ENCODE assay signal across 8 cellular contexts in the genomic region with DNA sequence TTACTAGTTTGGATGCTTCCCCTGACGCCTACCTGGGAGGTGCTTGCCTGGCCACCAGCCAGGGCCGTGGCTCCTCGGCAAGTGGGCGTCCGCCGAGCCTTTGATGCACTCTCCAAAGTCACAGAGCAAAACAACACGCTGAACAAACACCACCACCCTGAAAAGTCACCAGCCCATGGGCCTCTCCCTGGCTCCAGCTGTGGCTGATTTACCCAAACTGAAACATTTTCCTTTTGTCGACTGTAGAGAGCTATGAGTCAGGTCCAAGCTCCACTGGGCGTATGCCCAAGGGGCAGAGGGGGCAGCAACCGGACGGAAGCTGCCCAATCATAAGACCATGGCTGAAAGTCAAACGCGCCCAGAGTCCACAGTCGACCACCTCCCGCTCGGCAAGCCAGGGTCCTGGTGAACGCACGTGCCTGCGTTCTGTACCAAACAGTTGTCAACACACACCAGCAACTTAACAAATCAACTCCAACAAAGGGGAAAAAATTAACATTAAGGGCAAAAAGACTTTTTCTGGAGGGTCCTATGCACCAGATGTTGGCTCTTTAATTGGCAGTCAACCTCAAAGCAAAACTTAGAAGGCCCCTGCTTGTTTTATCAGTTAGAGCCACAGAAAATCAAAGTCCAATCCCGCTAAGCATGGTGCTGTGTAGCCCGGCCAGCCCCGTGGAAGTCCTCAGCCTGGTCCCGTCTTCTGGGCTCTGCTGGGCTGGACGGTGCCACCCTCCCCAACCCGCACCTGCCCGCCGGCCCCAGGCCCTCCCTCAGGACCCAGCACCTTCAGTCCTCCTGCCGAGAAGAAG. TPM values are rescaled to one million over a fixed set of nuclear protein-coding genes. Genes with fewer than 3 reads are reported as not detected.
A peak's percentile ranks its signal among the peaks of the same experiment; 100 is the strongest.
DNase-seq lines count a peak whose midpoint lies in the region; ATAC-seq and TF ChIP-seq lines count a peak whose summit lies in the region.

No MANE protein-coding gene starts in this region.

- H3K9me3 ChIP-seq in PC-3 (ENCODE audit: low read length) = no peaks in the 10 kb centered on the region

- peak overlapping the region in 1 of 2 donors; percentile 25 for H3K4me3 Mint-ChIP-seq in stimulated activated naive CD8-positive, alpha-beta T cell treated with anti-CD3 and anti-CD28 coated beads, Interleukin-15, amount 100 ng/mL, for 72 hours

- peaks cover 43% of the 10 kb centered on the region for H3K4me1 ChIP-seq in PC-3 (ENCODE audit: insufficient read depth, low read length)

- intact Hi-C loops in PC-3 (cut with micrococcal nuclease) = loop anchor here (1.0 to 5.0 kb wide), 3 partner anchors 27 to 150 kb away; no protein-coding TSS in a partner anchor

- no peaks in the 10 kb centered on the region for H4K20me1 ChIP-seq in PC-3 (ENCODE audit: low read length)

- CTCF ChIA-PET in PC-3 (lab: Charles Lee) = interaction anchor here (0.6 to 1.0 kb wide), 4 partner anchors 41 to 248 kb away, joined by 3 to 5 read pairs (median 4); partner anchors contain the start of gene CBX4

- H3K4me2 ChIP-seq in PC-3 (ENCODE audit: low read length) = peak overlapping the region; percentile 79

- H3K27me3 Mint-ChIP-seq in stimulated activated naive CD8-positive, alpha-beta T cell treated with anti-CD3 and anti-CD28 coated beads, Interleukin-15, amount 100 ng/mL, for 72 hours = no peaks in the 10 kb centered on the region

- peak overlapping the region; percentile 45 for H2AFZ ChIP-seq in PC-3 (ENCODE audit: low read length)

- peak overlapping the region; percentile 31 for H3K9ac ChIP-seq in PC-3 (ENCODE audit: low read length)

- H3K9me3 Mint-ChIP-seq in stimulated activated naive CD8-positive, alpha-beta T cell treated with anti-CD3 and anti-CD28 coated beads, Interleukin-15, amount 100 ng/mL, for 72 hours = no peaks in the 10 kb centered on the region

- BruUV-seq in PC-3 (replicated peaks; lab: Mats Ljungman, UMichigan) = no TSS peak

- peaks cover 4% of the 10 kb centered on the region for H3F3A ChIP-seq in PC-3 (ENCODE audit: low read length, unreplicated experiment)

- H3K79me2 ChIP-seq in PC-3 (ENCODE audit: low read length) = no peaks in the 10 kb centered on the region

- POLR2A ChIA-PET in PC-3 (lab: Charles Lee; ENCODE audit: unreplicated experiment) = interaction anchor here (0.6 to 0.9 kb wide), 4 partner anchors 46 to 242 kb away, joined by 3 to 6 read pairs (median 4); no protein-coding TSS in a partner anchor

- H3K4me3 ChIP-seq in H7 (ENCODE audit: insufficient read depth, low read depth, low read length) (no peak overlapping the region), PC-3 (ENCODE audit: low read length) (peak overlapping the region; percentile 51), fibroblast of the aortic adventitia (ENCODE audit: low read depth, low read length) (peak overlapping the region; percentile 13)

- H3K27me3 ChIP-seq in H7 (ENCODE audit: control insufficient read depth, insufficient read depth, low read length) = no peaks in the 10 kb centered on the region
- H3K27me3 ChIP-seq in PC-3 (ENCODE audit: low read length) = no peaks in the 10 kb centered on the region

- H3K27ac Mint-ChIP-seq in stimulated activated naive CD8-positive, alpha-beta T cell treated with anti-CD3 and anti-CD28 coated beads, Interleukin-15, amount 100 ng/mL, for 72 hours = peak overlapping the region in 1 of 2 donors; percentile 1

- H3K9me2 ChIP-seq in PC-3 (replicated peaks; ENCODE audit: low read length) = no peaks in the 10 kb centered on the region

- H3K36me3 ChIP-seq in H7 (replicated peaks; ENCODE audit: control insufficient read depth, insufficient read depth, low read length) (no peaks in the 10 kb centered on the region; the same call in 1 of the 2 replicates), PC-3 (ENCODE audit: low read depth, low read length) (no peaks in the 10 kb centered on the region)

- ATAC-seq in PC-3 = peak; percentile 71
- ATAC-seq in stimulated activated naive CD8-positive, alpha-beta T cell treated with anti-CD3 and anti-CD28 coated beads, Interleukin-15, amount 100 ng/mL, for 72 hours = peak; percentile 11
- no peak for ATAC-seq in HG02885 (IDR thresholded peaks at IDR 0.05; ENCODE audit: poor library complexity, unreplicated experiment)
- ATAC-seq in GM18870 (IDR thresholded peaks at IDR 0.05; ENCODE audit: unreplicated experiment) = no peak

- H3K27ac ChIP-seq in PC-3 (ENCODE audit: low read length) = peak overlapping the region; percentile 45

- TF ChIP-seq CTCF in PC-3 (conservative IDR thresholded peaks at IDR 0.05; ENCODE audit: low read depth, low read length) (no peak), fibroblast of the aortic adventitia (IDR thresholded peaks at IDR 0.05; ENCODE audit: insufficient read depth, low read length) (no peak)

- peaks cover 49% of the 10 kb centered on the region for H3K4me1 Mint-ChIP-seq in stimulated activated naive CD8-positive, alpha-beta T cell treated with anti-CD3 and anti-CD28 coated beads, Interleukin-15, amount 100 ng/mL, for 72 hours

- DNase-seq in H7 (peak; percentile 60), PC-3 (peak; percentile 93), fibroblast of the aortic adventitia (ENCODE audit: low read depth) (peak; percentile 80), midbrain (lab: John Stamatoyannopoulos, UW) (no peak), iPS-NIHi11 (ENCODE audit: low spot score) (no peak)
- DNase-seq in stimulated activated naive CD8-positive, alpha-beta T cell treated with anti-CD3 and anti-CD28 coated beads, Interleukin-15, amount 100 ng/mL, for 72 hours = peak in 1 of 2 donors; percentile 60

RNA-seq across cellular contexts. Expression of gene TBC1D16, which starts 47.3 kb away (rescaled TPM):
- total RNA-seq in H7 (2014; rRNA removed; shearing (Covaris generic)) = 81.8 and 95.8 TPM in 2 replicates
- total RNA-seq in PC-3 (2014; rRNA removed) (23.7 and 24.6 TPM in 2 replicates), fibroblast of the aortic adventitia (ENCODE audit: low replicate concordance) (33.4 and 37.8 TPM in 2 replicates)

RNA-seq across cellular contexts. Expression of gene CCDC40, which starts 48.1 kb away (rescaled TPM):
- 3.8 and 4.2 TPM in 2 replicates for total RNA-seq in H7 (2014; rRNA removed; shearing (Covaris generic))
- total RNA-seq in PC-3 (2014; rRNA removed) = 5.3 and 7.5 TPM in 2 replicates
- total RNA-seq in fibroblast of the aortic adventitia (ENCODE audit: low replicate concordance) = 3.0 and 5.2 TPM in 2 replicates

Comparison
In these comparisons a context has a peak if more than half of its experiments do, and no peak if none do; other contexts are left out.
1. DNase-seq: peak in H7 (single experiment), PC-3 (single experiment) and fibroblast of the aortic adventitia (single experiment); none in midbrain (single experiment) and iPS-NIHi11 (single experiment).
2. ATAC-seq: peak in PC-3 (single experiment) and stimulated activated naive CD8-positive, alpha-beta T cell treated with anti-CD3 and anti-CD28 coated beads, Interleukin-15, amount 100 ng/mL, for 72 hours (single experiment); none in HG02885 (single experiment) and GM18870 (single experiment).